ENCODE assay signal across 8 cellular contexts in the genomic region with DNA sequence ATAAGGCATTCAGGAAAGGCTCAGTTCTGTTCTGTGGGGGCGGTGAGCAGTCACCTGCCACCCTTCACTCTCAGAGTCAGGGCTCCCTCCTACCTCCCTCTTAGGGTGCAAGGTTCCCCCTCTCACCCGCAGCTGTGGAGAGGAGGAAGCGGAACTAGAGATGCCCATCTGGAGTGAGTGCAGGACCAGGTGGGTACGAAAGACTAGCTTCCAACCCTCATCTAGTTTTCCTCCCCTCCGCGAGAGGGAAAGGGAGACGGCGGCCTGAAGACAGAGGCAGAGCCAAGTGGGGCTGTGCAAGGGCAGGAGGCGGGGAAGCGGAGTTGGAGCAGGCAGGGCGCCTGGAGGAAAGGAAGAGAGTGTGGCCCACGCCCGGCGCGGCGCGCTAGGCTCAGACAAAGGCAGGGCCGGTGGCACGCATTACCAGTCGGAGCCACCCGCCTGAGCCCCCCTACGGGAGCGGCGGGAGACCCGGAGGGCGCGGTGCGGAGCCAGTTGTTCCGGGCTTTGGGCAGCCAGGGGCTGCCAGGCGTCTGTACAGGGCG. TPM values are rescaled to one million over a fixed set of nuclear protein-coding genes. Genes with fewer than 3 reads are reported as not detected.
DNase-seq lines count a peak whose midpoint lies in the region; ATAC-seq and TF ChIP-seq lines count a peak whose summit lies in the region.

No MANE protein-coding gene starts in this region.

- peak overlapping the region; percentile 39 for H3K9ac ChIP-seq in H9 (ENCODE audit: extremely low read depth, insufficient read length, low read length)

- no peak overlapping the region for H2BK120ac ChIP-seq in H9 (ENCODE audit: low read depth, low read length, poor library complexity, severe bottlenecking)

- H2BK12ac ChIP-seq in H9 (ENCODE audit: insufficient read length, low read depth, low read length) = no peak overlapping the region

- no peak overlapping the region for H2BK20ac ChIP-seq in H9 (ENCODE audit: low read depth, low read length, poor library complexity, severe bottlenecking)

- no peaks in the 10 kb centered on the region for H3K9me3 ChIP-seq in H9 (ENCODE audit: control insufficient read depth, low read depth, low read length)

- no peak overlapping the region for H4K8ac ChIP-seq in H9 (replicated peaks; ENCODE audit: insufficient read length, low read depth, low read length)

- peak overlapping the region; percentile 73 for H3K4me2 ChIP-seq in H9 (ENCODE audit: insufficient read depth, insufficient read length, low read length)

- DNase-seq in GM12865 (ENCODE audit: low read depth) = no peak
- DNase-seq in H9 = no peak
- DNase-seq in RKO (ENCODE audit: low spot score) = peak; percentile 49
- peak in 6 of 10 donors; percentile 36 to 92 (median 52) for DNase-seq in posterior cingulate gyrus
- no peak for DNase-seq in SKM-1 treated with dmso at 0.1 percent for 144 hours (lab: John Stamatoyannopoulos, UW; ENCODE audit: unreplicated experiment)
- DNase-seq in posterior vena cava (ENCODE audit: low spot score) = no peak
- no peak for DNase-seq in T-helper 9 cell

- H2BK15ac ChIP-seq in H9 (ENCODE audit: low read depth, low read length) = no peak overlapping the region; the same call in 1 of the 2 replicates

- peak overlapping the region in 1 of 3 experiments; percentile 86; a peak in 3 of 7 replicates for H3K27ac Mint-ChIP-seq in H9

- H4K91ac ChIP-seq in H9 (ENCODE audit: insufficient read length, low read depth, low read length) = no peak overlapping the region

- H3K23ac ChIP-seq in H9 (ENCODE audit: insufficient read length, low read depth, low read length) = no peak overlapping the region

- TF ChIP-seq CTCF in GM12865 (IDR thresholded peaks at IDR 0.05; ENCODE audit: insufficient read depth, low read depth, low read length, missing control alignments) (no peak), H9 (conservative IDR thresholded peaks at IDR 0.05) (no peak)

- H3K56ac ChIP-seq in H9 (ENCODE audit: insufficient read length, low read depth, low read length) = no peak overlapping the region

- H3K14ac ChIP-seq in H9 (ENCODE audit: insufficient read depth, low read length) = peak overlapping the region; percentile 84; the same call in 1 of the 2 replicates

- peaks cover 4% of the 10 kb centered on the region; the same call in 1 of the 2 replicates for H3K27me3 ChIP-seq in H9 (ENCODE audit: insufficient read depth, low read length)

- no peaks in the 10 kb centered on the region for H3K4me1 ChIP-seq in H9 (ENCODE audit: insufficient read depth, low read length)

- no peaks in the 10 kb centered on the region for H4K20me1 ChIP-seq in H9 (ENCODE audit: control insufficient read depth, insufficient read depth, insufficient read length)

- peaks cover 32 to 34% of the 10 kb centered on the region in 2 experiments for H3K4me1 Mint-ChIP-seq in H9

- peak overlapping the region; percentile 9; the same call in 1 of the 2 replicates for H3K4ac ChIP-seq in H9 (ENCODE audit: low read depth, low read length)

- H3K79me2 ChIP-seq in H9 (ENCODE audit: insufficient read depth, low read length) = no peaks in the 10 kb centered on the region

- H2AFZ ChIP-seq in H9 (ENCODE audit: low read length) = no peak overlapping the region

- intact Hi-C loops in posterior cingulate gyrus (cut with DNase I) (loop anchor here (2.0 to 10.0 kb wide), 2 partner anchors 27 to 139 kb away; a partner anchor contains a TSS), posterior vena cava (cut with DNase I) (loop anchor here (5.0 kb wide), 2 partner anchors 47 to 52 kb away; a partner anchor contains a TSS)

- no peaks in the 10 kb centered on the region; a peak in 1 of 5 replicates for H3K9me3 Mint-ChIP-seq in H9

- peak overlapping the region; percentile 51 for H3K4me3 ChIP-seq in GM12865 (ENCODE audit: low read depth, low read length)

- peak overlapping the region; percentile 89 for H3K18ac ChIP-seq in H9 (ENCODE audit: insufficient read length, low read depth, low read length)

- H3K4me3 Mint-ChIP-seq in H9 = peak overlapping the region; percentile 71 to 84

- H3K79me1 ChIP-seq in H9 (ENCODE audit: insufficient read depth, low read depth, low read length, poor library complexity, severe bottlenecking) = no peaks in the 10 kb centered on the region

- peaks cover 11 to 33% (median 21%) of the 10 kb centered on the region in 3 experiments for H3K36me3 Mint-ChIP-seq in H9 (ENCODE audit: insufficient read depth in 1 of 3, low read depth in 3 of 3)

- no peak overlapping the region for H3T11ph ChIP-seq in H9 (ENCODE audit: low read length)

- WGBS in H9 (ENCODE audit: extremely low coverage, insufficient read length, low lambda C conversion rate) = no CpG with 5 or more reads among the region's 31 CpGs

- ATAC-seq in esophagus mucosa = peak; percentile 2

- H2AK5ac ChIP-seq in H9 (ENCODE audit: insufficient read length, low read length) = no peak overlapping the region

- peaks cover 26% of the 10 kb centered on the region for H3K27me3 Mint-ChIP-seq in H9 (ENCODE audit: low read depth)

- no peak overlapping the region for H4K5ac ChIP-seq in H9 (ENCODE audit: insufficient read length, low read depth, low read length)

- H3K23me2 ChIP-seq in H9 (ENCODE audit: insufficient read length, low read depth, low read length, poor library complexity, severe bottlenecking) = peaks cover 14% of the 10 kb centered on the region

- no peak overlapping the region for H3K27ac ChIP-seq in H9 (ENCODE audit: insufficient read length, low read depth, low read length)

- H2BK5ac ChIP-seq in H9 (ENCODE audit: insufficient read length, low read length) = no peak overlapping the region

RNA-seq across cellular contexts. Expression of a gene that starts 7.3 kb away (rescaled TPM):
- 9.6 and 10.2 TPM in 2 replicates for total RNA-seq in H9 (2021)
- total RNA-seq in esophagus mucosa = 4.3 TPM
- total RNA-seq in posterior vena cava = 1 to 10 TPM in 1 of 2 donors, under 1 TPM in 1; 0.79 to 2.0 TPM

RNA-seq across cellular contexts. Expression of a gene that starts 19.5 kb away (rescaled TPM):
- 339 and 340 TPM in 2 replicates for total RNA-seq in H9 (2021)
- total RNA-seq in esophagus mucosa = 27.2 TPM
- total RNA-seq in posterior vena cava = 100 to 1,000 TPM in 1 of 2 donors, 10 to 100 TPM in 1; 94.9 to 121 TPM

RNA-seq across cellular contexts. Expression of a gene that starts 27.4 kb away (rescaled TPM):
- 73.7 and 75.2 TPM in 2 replicates for total RNA-seq in H9 (2021)
- 26.6 TPM for total RNA-seq in esophagus mucosa
- total RNA-seq in posterior vena cava = 10 to 100 TPM; 22.9 to 28.2 TPM

RNA-seq across cellular contexts. Expression of a gene that starts 43.5 kb away (rescaled TPM):
- total RNA-seq in H9 (2021) (134 and 137 TPM in 2 replicates), esophagus mucosa (23.0 TPM), posterior vena cava (100 to 1,000 TPM; 448 to 580 TPM)

RNA-seq across cellular contexts. Expression of a gene that starts 44.6 kb away (rescaled TPM):
- total RNA-seq in H9 (2021) (2.3 and 3.5 TPM in 2 replicates), esophagus mucosa (32.8 TPM), posterior vena cava (under 1 TPM; 0.38 to 0.93 TPM)

Comparison
In these comparisons a context has a peak if more than half of its experiments do, and no peak if none do; other contexts are left out.
1. DNase-seq: peak in RKO (single experiment) and posterior cingulate gyrus (6 of 10); none in GM12865 (single experiment), H9 (single experiment), SKM-1 treated with dmso at 0.1 percent for 144 hours (single experiment), posterior vena cava (single experiment) and T-helper 9 cell (single experiment).